Comparison of ENCODE assay signal across 9 cellular contexts in genomic region chr14:89620436-89620835, GRCh38.
DNase-seq lines count a peak whose midpoint lies in the region; ATAC-seq, FAIRE-seq and TF ChIP-seq lines count a peak whose summit lies in the region.
"Had no signal": no experiment of that assay in that cellular context is flagged by ENCODE, and none has a peak within 500 bp of the region (broad histone marks: within the 10 kb centered on the region; RNA-seq: fewer than 3 reads in every experiment).

No MANE protein-coding gene starts in this region.

- H2AFZ ChIP-seq in MM.1S (ENCODE audit: low read length) (no peak overlapping the region), HepG2 (ENCODE audit: low read length) (no peak overlapping the region)

- no peaks in the 10 kb centered on the region for H3K9me2 ChIP-seq in MM.1S (replicated peaks; ENCODE audit: insufficient read depth, low read length)

- no peak overlapping the region for H3K9ac ChIP-seq in MM.1S (ENCODE audit: low read length)
- no peak overlapping the region for H3K9ac ChIP-seq in HepG2 (ENCODE audit: insufficient read depth, low read depth, low read length)

- CTCF ChIA-PET in CD8-positive, alpha-beta memory T cell (lab: Charles Lee) = interaction anchor here (2.3 kb wide), 1 partner anchor 101 kb away, joined by 10 read pairs; no protein-coding TSS in a partner anchor
- CTCF ChIA-PET in HepG2 (lab: Yijun Ruan, JAX; ENCODE audit: low intra/inter-chr PET ratio, low total read pairs) = no interaction called here

- peak overlapping the region; percentile 91 to 99 (median 96) for H3K27ac Mint-ChIP-seq in CD8-positive, alpha-beta memory T cell
- H3K27ac Mint-ChIP-seq in activated naive CD8-positive, alpha-beta T cell treated with anti-CD3 and anti-CD28 coated beads, Interleukin-2, amount 10 ng/mL, durations not matched to agents 7 days and 5 days = peak overlapping the region; percentile 99
- peak overlapping the region in 2 of 3 experiments; percentile 69 to 91 for H3K27ac Mint-ChIP-seq in nephron

- BruUV-seq in HepG2 (replicated peaks; lab: Mats Ljungman, UMichigan) = no TSS peak

- TF ChIP-seq POLR2A in HepG2 (IDR thresholded peaks at IDR 0.05; ENCODE audit: insufficient read depth in 1 of 2, low read depth in 2 of 2, low read length in 2 of 2) (no peak), esophagus muscularis mucosa (IDR thresholded peaks at IDR 0.05; ENCODE audit: low read depth) (no peak)

- H3K4me3 ChIP-seq in CD8-positive, alpha-beta memory T cell (ENCODE audit: low read length) = peak overlapping the region; percentile 81
- H3K4me3 ChIP-seq in MM.1S (ENCODE audit: low read length) = no peak overlapping the region
- H3K4me3 ChIP-seq in HepG2 (replicated peaks in 1 of 3; ENCODE audit: insufficient read depth in 1 of 3, low read depth in 2 of 3, low read length in 3 of 3) = no peak overlapping the region
- H3K4me3 ChIP-seq in esophagus muscularis mucosa = no peak overlapping the region

- peaks cover 42% of the 10 kb centered on the region for H3K4me1 ChIP-seq in CD8-positive, alpha-beta memory T cell (ENCODE audit: insufficient read depth, low read length)
- 0 out of 2 replicates have a peak, but pooled peaks cover 7% of the 10 kb centered on the region for H3K4me1 ChIP-seq in MM.1S (ENCODE audit: low read length)
- peaks cover 68% of the 10 kb centered on the region for H3K4me1 ChIP-seq in HepG2 (ENCODE audit: insufficient read depth, low read length)
- H3K4me1 ChIP-seq in esophagus muscularis mucosa = peaks cover 11 to 47% (median 42%) of the 10 kb centered on the region in 4 donors

- H4K20me1 ChIP-seq in MM.1S (ENCODE audit: insufficient read depth, low read length) (no peaks in the 10 kb centered on the region), HepG2 (ENCODE audit: insufficient read depth, low read length) (no peaks in the 10 kb centered on the region)

- peaks cover 53 to 62% (median 59%) of the 10 kb centered on the region in 3 donors for H3K4me1 Mint-ChIP-seq in CD8-positive, alpha-beta memory T cell
- peaks cover 46% of the 10 kb centered on the region for H3K4me1 Mint-ChIP-seq in activated naive CD8-positive, alpha-beta T cell treated with anti-CD3 and anti-CD28 coated beads, Interleukin-2, amount 10 ng/mL, durations not matched to agents 7 days and 5 days
- H3K4me1 Mint-ChIP-seq in nephron = peaks cover 67% of the 10 kb centered on the region

- peaks cover 10% of the 10 kb centered on the region; the same call in 1 of the 2 replicates for H3F3A ChIP-seq in MM.1S (ENCODE audit: insufficient read depth, low read length)

- no peak for FAIRE-seq in D721Med (lab: Jason Lieb, UNC)
- no peak for FAIRE-seq in HepG2 (lab: Jason Lieb, UNC)
- FAIRE-seq: keratinocyte had no signal

- H3K9me3 ChIP-seq in CD8-positive, alpha-beta memory T cell (ENCODE audit: low read length) = no peaks in the 10 kb centered on the region
- H3K9me3 ChIP-seq in MM.1S (replicated peaks; ENCODE audit: insufficient read depth, low read length) = no peaks in the 10 kb centered on the region
- H3K9me3 ChIP-seq in HepG2 (ENCODE audit: low read length) = no peaks in the 10 kb centered on the region
- H3K9me3 ChIP-seq in esophagus muscularis mucosa = no peaks in the 10 kb centered on the region

- no peaks in the 10 kb centered on the region for H3K27me3 Mint-ChIP-seq in CD8-positive, alpha-beta memory T cell
- H3K27me3 Mint-ChIP-seq in activated naive CD8-positive, alpha-beta T cell treated with anti-CD3 and anti-CD28 coated beads, Interleukin-2, amount 10 ng/mL, durations not matched to agents 7 days and 5 days = no peaks in the 10 kb centered on the region
- peaks cover 4% of the 10 kb centered on the region for H3K27me3 Mint-ChIP-seq in nephron (ENCODE audit: low read depth)

- no peak for DNase-seq in CD8-positive, alpha-beta memory T cell
- DNase-seq in MM.1S = no peak
- DNase-seq in activated naive CD8-positive, alpha-beta T cell treated with anti-CD3 and anti-CD28 coated beads, Interleukin-2, amount 10 ng/mL, durations not matched to agents 7 days and 5 days = no peak
- no peak for DNase-seq in D721Med (ENCODE audit: insufficient read length, low spot score)
- no peak for DNase-seq in HepG2 (ENCODE audit: low spot score)
- DNase-seq in esophagus muscularis mucosa (ENCODE audit: extremely low spot score) = no peak
- DNase-seq: NCI-H2029 had no signal

- no peak for TF ChIP-seq CTCF in MM.1S (IDR thresholded peaks at IDR 0.05; ENCODE audit: low read length)
- no peak for TF ChIP-seq CTCF in nephron (IDR thresholded peaks at IDR 0.05; ENCODE audit: unreplicated experiment in 3 of 3)
- no peak for TF ChIP-seq CTCF in D721Med (IDR thresholded peaks at IDR 0.05; ENCODE audit: insufficient read depth, missing control alignments)
- no peak for TF ChIP-seq CTCF in HepG2 (CRISPR knock-in tag; IDR thresholded peaks at IDR 0.05)
- TF ChIP-seq CTCF in esophagus muscularis mucosa (IDR thresholded peaks at IDR 0.05) = no peak

- H3K36me3 ChIP-seq in CD8-positive, alpha-beta memory T cell (ENCODE audit: insufficient read depth, low read length) = no peaks in the 10 kb centered on the region
- H3K36me3 ChIP-seq in MM.1S (replicated peaks; ENCODE audit: insufficient read depth, low read length) (no peaks in the 10 kb centered on the region), HepG2 (replicated peaks in 1 of 2; ENCODE audit: control insufficient read depth in 1 of 2, insufficient read depth in 2 of 2, low read length in 2 of 2) (no peaks in the 10 kb centered on the region), esophagus muscularis mucosa (no peaks in the 10 kb centered on the region)

- intact Hi-C loops in HepG2 (cut with micrococcal nuclease; ENCODE audit: unreplicated experiment) (loop anchor here (5.0 kb wide), 1 partner anchor 578 kb away; no protein-coding TSS in a partner anchor), esophagus muscularis mucosa (cut with DNase I) (no loop called here)

- WGBS in HepG2 (ENCODE audit: low lambda C conversion rate) = 94% methylated on average over 6 of the region's 6 CpGs
- 95% methylated on average over 6 of the region's 6 CpGs for WGBS in esophagus muscularis mucosa

- TF ChIP-seq RAD21 in HepG2 (CRISPR knock-in tag; IDR thresholded peaks at IDR 0.05) = no peak

- ATAC-seq in activated naive CD8-positive, alpha-beta T cell treated with anti-CD3 and anti-CD28 coated beads, Interleukin-2, amount 10 ng/mL, durations not matched to agents 7 days and 5 days (ENCODE audit: low read depth) = no peak
- ATAC-seq in HepG2 = no peak

- H3K4me3 Mint-ChIP-seq in CD8-positive, alpha-beta memory T cell = peak overlapping the region; percentile 90 to 94 (median 92)
- peak overlapping the region; percentile 99 for H3K4me3 Mint-ChIP-seq in activated naive CD8-positive, alpha-beta T cell treated with anti-CD3 and anti-CD28 coated beads, Interleukin-2, amount 10 ng/mL, durations not matched to agents 7 days and 5 days
- peak overlapping the region; percentile 70 to 87 (median 79) for H3K4me3 Mint-ChIP-seq in nephron

- peak overlapping the region; percentile 82 for H3K4me2 ChIP-seq in MM.1S (ENCODE audit: low read depth, low read length)
- no peak overlapping the region for H3K4me2 ChIP-seq in HepG2 (ENCODE audit: low read depth, low read length)

- H3K79me2 ChIP-seq in MM.1S (ENCODE audit: low read length) (peaks cover 19% of the 10 kb centered on the region), HepG2 (ENCODE audit: insufficient read depth, low read length) (peaks cover 28% of the 10 kb centered on the region)

- no peak for TF ChIP-seq EP300 in HepG2 (IDR thresholded peaks at IDR 0.05; ENCODE audit: low read depth in 2 of 2, low read length in 2 of 2)
- TF ChIP-seq EP300 in HepG2 (CRISPR knock-in tag; IDR thresholded peaks at IDR 0.05; ENCODE audit: borderline replicate concordance) = no peak
- TF ChIP-seq EP300 in esophagus muscularis mucosa (IDR thresholded peaks at IDR 0.05) = no peak

- no peaks in the 10 kb centered on the region for H3K27me3 ChIP-seq in CD8-positive, alpha-beta memory T cell (ENCODE audit: insufficient read depth, low read length, poor library complexity, severe bottlenecking)
- H3K27me3 ChIP-seq in MM.1S (replicated peaks; ENCODE audit: insufficient read depth, low read length) = no peaks in the 10 kb centered on the region
- no peaks in the 10 kb centered on the region; a peak in 2 of 5 replicates for H3K27me3 ChIP-seq in HepG2 (ENCODE audit: control insufficient read depth in 1 of 2, insufficient read depth in 2 of 2, low read length in 2 of 2)
- no peaks in the 10 kb centered on the region for H3K27me3 ChIP-seq in esophagus muscularis mucosa

- in situ Hi-C loops in HepG2 (cut with HindIII; ENCODE audit: extremely low pct_ligation_motif_present, low pct_unique_long_range_greater_than_20kb) = no loop called here

- peaks cover 0 to 18% (median 0%) of the 10 kb centered on the region in 3 donors for H3K36me3 Mint-ChIP-seq in CD8-positive, alpha-beta memory T cell
- peaks cover 4% of the 10 kb centered on the region for H3K36me3 Mint-ChIP-seq in activated naive CD8-positive, alpha-beta T cell treated with anti-CD3 and anti-CD28 coated beads, Interleukin-2, amount 10 ng/mL, durations not matched to agents 7 days and 5 days
- no peaks in the 10 kb centered on the region for H3K36me3 Mint-ChIP-seq in nephron (ENCODE audit: low read depth)

- H3K9me3 Mint-ChIP-seq in CD8-positive, alpha-beta memory T cell = no peaks in the 10 kb centered on the region
- H3K9me3 Mint-ChIP-seq in activated naive CD8-positive, alpha-beta T cell treated with anti-CD3 and anti-CD28 coated beads, Interleukin-2, amount 10 ng/mL, durations not matched to agents 7 days and 5 days = no peaks in the 10 kb centered on the region
- no peaks in the 10 kb centered on the region for H3K9me3 Mint-ChIP-seq in nephron

- peak overlapping the region; percentile 88 for H3K27ac ChIP-seq in CD8-positive, alpha-beta memory T cell (ENCODE audit: low read depth, low read length)
- H3K27ac ChIP-seq in MM.1S (ENCODE audit: low read length) (no peak overlapping the region), HepG2 (ENCODE audit: extremely low read length, insufficient read depth, low read length) (no peak overlapping the region), esophagus muscularis mucosa (replicated peaks in 1 of 4) (no peak overlapping the region)

- POLR2A ChIA-PET in CD8-positive, alpha-beta memory T cell (lab: Charles Lee) = interaction anchor here (1.9 to 3.2 kb wide), 2 partner anchors 21 to 101 kb away, joined by 5 to 17 read pairs; no protein-coding TSS in a partner anchor
- POLR2A ChIA-PET in activated naive CD8-positive, alpha-beta T cell treated with anti-CD3 and anti-CD28 coated beads, Interleukin-2, amount 10 ng/mL, durations not matched to agents 7 days and 5 days (lab: Charles Lee) = interaction anchor here (1.8 to 5.3 kb wide), 10 partner anchors 10 to 205 kb away, joined by 4 to 52 read pairs (median 14); no protein-coding TSS in a partner anchor
- POLR2A ChIA-PET in HepG2 (lab: Yijun Ruan, JAX) = no interaction called here

TF ChIP-seq in HepG2, 621 proteins besides CTCF, POLR2A, EP300 and RAD21 (continues in another document):
- TF ChIP-seq CBFB (CRISPR knock-in tag; IDR thresholded peaks at IDR 0.05) (no peak), ZBTB3 (CRISPR knock-in tag; IDR thresholded peaks at IDR 0.05; ENCODE audit: borderline replicate concordance, low read depth) (no peak), ZNF329 (CRISPR knock-in tag; IDR thresholded peaks at IDR 0.05; ENCODE audit: low read depth) (no peak), ZFP37 (CRISPR knock-in tag; IDR thresholded peaks at IDR 0.05; ENCODE audit: borderline replicate concordance) (no peak), ZNF589 (CRISPR knock-in tag; conservative IDR thresholded peaks at IDR 0.05) (no peak), ADNP (CRISPR knock-in tag; IDR thresholded peaks at IDR 0.05) (no peak)
